Comparison of ENCODE assay signal across 8 cellular contexts in genomic region chr1:201025571-201026002, GRCh38. TPM values are rescaled to one million over a fixed set of nuclear protein-coding genes. Genes with fewer than 3 reads are reported as not detected.
DNase-seq lines count a peak whose midpoint lies in the region; ATAC-seq, FAIRE-seq and TF ChIP-seq lines count a peak whose summit lies in the region.

No MANE protein-coding gene starts in this region.

- no peak for FAIRE-seq in urothelium cell line (lab: Jason Lieb, UNC)

- no peak for ATAC-seq in GM21367 (IDR thresholded peaks at IDR 0.05; ENCODE audit: unreplicated experiment)

- in situ Hi-C loops in GM13977 (cut with MboI; ENCODE audit: low pct_unique_long_range_greater_than_20kb, low sequenced_read_pairs, unreplicated experiment) = no loop called here

- no peak for TF ChIP-seq POLR2A in erythroblast (IDR thresholded peaks at IDR 0.05; ENCODE audit: low read length)

- TF ChIP-seq CTCF in AG09309 (IDR thresholded peaks at IDR 0.05; ENCODE audit: control insufficient read depth, insufficient read depth, low read depth, low read length, missing control alignments) (peak; percentile 52), GM13977 (IDR thresholded peaks at IDR 0.05; ENCODE audit: extremely low read depth, insufficient read depth, missing control alignments) (peak; percentile 40), epithelial cell of proximal tubule (conservative IDR thresholded peaks at IDR 0.05; ENCODE audit: low read depth, low read length) (peak; percentile 43)

- H3K4me3 ChIP-seq in AG09309 (ENCODE audit: control insufficient read depth, low read depth, low read length) (no peak overlapping the region), epithelial cell of proximal tubule (ENCODE audit: low read depth, low read length) (no peak overlapping the region)

- DNase-seq in AG09309 (ENCODE audit: low read depth) (no peak), GM13977 (ENCODE audit: low spot score) (peak; percentile 56), NOMO-1 treated with DMSO at 0.1 percent for 48 hours (lab: John Stamatoyannopoulos, UW; ENCODE audit: unreplicated experiment) (peak; percentile 15), epithelial cell of proximal tubule (ENCODE audit: low read depth) (no peak), urothelium cell line (ENCODE audit: low spot score) (peak; percentile 55), globus pallidus (ENCODE audit: low spot score) (no peak), erythroblast (lab: John Stamatoyannopoulos, UW) (no peak)

RNA-seq across cellular contexts. Expression of gene KIF21B, which starts 2.1 kb away (rescaled TPM):
- 12.0 and 13.3 TPM in 2 replicates for total RNA-seq in epithelial cell of proximal tubule

Comparison
In these comparisons a context has a peak if more than half of its experiments do, and no peak if none do; other contexts are left out.
1. DNase-seq: peak in GM13977 (single experiment), NOMO-1 treated with DMSO at 0.1 percent for 48 hours (single experiment) and urothelium cell line (single experiment); none in AG09309 (single experiment), epithelial cell of proximal tubule (single experiment), globus pallidus (single experiment) and erythroblast (0 of 2).
2. Peak in every context shown above with its lines, with median percentiles within 50 percentile points of each other: CTCF ChIP-seq.